Comparison of ENCODE assay signal across 15 cellular contexts in the genomic region with DNA sequence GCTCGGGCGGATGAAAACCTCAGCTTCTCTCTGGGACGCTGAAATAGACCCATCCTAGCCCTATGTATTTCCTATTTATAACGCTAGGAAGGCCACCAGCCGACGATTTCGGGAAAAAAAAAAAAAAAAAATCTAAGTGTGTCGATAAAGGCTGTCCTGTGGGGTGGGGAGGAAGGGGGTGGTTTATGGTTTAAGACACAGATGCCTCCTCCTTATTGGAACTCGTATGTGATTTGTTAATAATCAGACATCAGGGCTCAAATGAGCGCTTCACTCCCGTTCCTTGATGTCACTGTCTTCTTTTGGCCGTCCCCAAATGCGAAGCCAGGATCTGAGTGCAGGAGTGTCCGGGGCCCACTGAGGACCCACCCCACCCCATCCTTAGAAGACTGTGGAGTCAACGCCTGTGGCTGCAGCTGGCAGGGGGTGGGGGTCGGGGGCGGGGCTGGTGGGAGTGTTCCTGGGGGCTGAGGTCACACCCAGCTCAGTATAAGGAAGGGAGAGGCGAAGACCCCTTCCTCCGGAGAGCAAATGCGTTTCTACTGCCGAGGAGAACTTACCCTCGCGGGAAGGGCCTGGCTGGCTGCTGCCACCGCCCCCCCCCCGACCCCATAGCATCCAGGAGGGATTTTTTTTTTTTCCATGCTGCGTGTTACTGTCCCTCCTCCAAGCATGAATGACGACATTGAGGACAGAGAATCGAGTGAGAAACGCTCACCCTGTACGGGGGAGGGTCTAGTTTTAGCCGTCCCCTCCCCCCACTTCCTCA. TPM values are rescaled to one million over a fixed set of nuclear protein-coding genes. Genes with fewer than 3 reads are reported as not detected.
DNase-seq lines count a peak whose midpoint lies in the region; ATAC-seq, FAIRE-seq and TF ChIP-seq lines count a peak whose summit lies in the region.
"Had no signal": no experiment of that assay in that cellular context is flagged by ENCODE, and none has a peak within 500 bp of the region (broad histone marks: within the 10 kb centered on the region; RNA-seq: fewer than 3 reads in every experiment).

No MANE protein-coding gene starts in this region.

- ATAC-seq in body of pancreas, result no peak
- ATAC-seq: left ventricle myocardium superior had no signal

- no peaks in the 10 kb centered on the region; a peak in 1 of 7 replicates for H3K27me3 ChIP-seq in H1 (replicated peaks in 1 of 4; ENCODE audit: control insufficient read depth in 3 of 4, extremely low read depth in 1 of 4, insufficient read depth in 3 of 4, low read length in 3 of 4)
- peaks cover 43% of the 10 kb centered on the region for H3K27me3 ChIP-seq in smooth muscle cell (ENCODE audit: low read depth)
- peaks cover 0 to 24% of the 10 kb centered on the region in 2 donors for H3K27me3 ChIP-seq in body of pancreas

- no peak overlapping the region for H2BK20ac ChIP-seq in H1 (ENCODE audit: low read length)

- no peak overlapping the region for H2BK120ac ChIP-seq in H1 (replicated peaks; ENCODE audit: low read depth, low read length)

- H3K18ac ChIP-seq in H1 (ENCODE audit: extremely low read depth, low read length), result 0 out of 2 replicates have a peak overlapping the region, but pooled peaks have one; percentile 71

- POLR2A ChIA-PET in H1 (lab: Charles Lee; ENCODE audit: partially characterized antibody), result interaction anchor here (0.5 to 2.1 kb wide), 14 partner anchors 10 to 106 kb away, joined by 3 to 19 read pairs (median 5); partner anchors contain the start of genes DAPK3, EEF2, NMRK2 and ZFR2

- WGBS in H1 (ENCODE audit: extremely low coverage in 1 of 2, insufficient coverage in 1 of 2, insufficient read length in 1 of 2, insufficient replicate concordance in 2 of 2, low coverage in 1 of 2, low lambda C conversion rate in 2 of 2, missing lambda C conversion rate in 1 of 2), 2 experiments, result 3% methylated on average over 18 of the region's 31 CpGs; no CpG with 5 or more reads in 1 of the 2 experiments
- WGBS in smooth muscle cell (ENCODE audit: low lambda C conversion rate), result 5% methylated on average over 26 of the region's 31 CpGs
- WGBS in body of pancreas, 2 donors, result 3 to 5% methylated on average over 16 to 29 of the region's 31 CpGs

- H3K27ac ChIP-seq in H1 (ENCODE audit: low read depth, low read length) (no peak overlapping the region), smooth muscle cell (ENCODE audit: low read depth) (no peak overlapping the region), body of pancreas (no peak overlapping the region)
- H3K27ac ChIP-seq: SK-N-MC had no signal

- no peak overlapping the region for H2BK5ac ChIP-seq in H1 (ENCODE audit: low read depth, low read length)

- H4K91ac ChIP-seq in H1 (replicated peaks; ENCODE audit: insufficient read length, low read length), result no peak overlapping the region

- H3K23ac ChIP-seq in H1 (ENCODE audit: insufficient read length), result no peak overlapping the region

- H3K9me3 ChIP-seq in H1 (ENCODE audit: insufficient read depth in 2 of 2, low read depth in 1 of 2, low read length in 1 of 2), result no peaks in the 10 kb centered on the region
- no peaks in the 10 kb centered on the region for H3K9me3 ChIP-seq in smooth muscle cell (replicated peaks; ENCODE audit: low read depth)
- no peaks in the 10 kb centered on the region for H3K9me3 ChIP-seq in body of pancreas

- H3K4me2 ChIP-seq in H1 (ENCODE audit: insufficient read depth in 1 of 2, low read depth in 2 of 2, low read length in 2 of 2) (peak overlapping the region; percentile 96 to 99), smooth muscle cell (peak overlapping the region; percentile 61)

- intact Hi-C loops in body of pancreas (cut with DNase I), result no loop called here

- H3K4me3 ChIP-seq in H1 (ENCODE audit: extremely low read depth in 1 of 4, insufficient read depth in 2 of 4, low read depth in 3 of 4, low read length in 4 of 4) (peak overlapping the region; percentile 62 to 79 (median 75); a peak in 7 of 8 replicates), smooth muscle cell (no peak overlapping the region), body of pancreas (no peak overlapping the region)
- H3K4me3 ChIP-seq: SK-N-MC had no signal

- H3K23me2 ChIP-seq in H1 (ENCODE audit: low read depth, low read length), result peaks cover 9% of the 10 kb centered on the region; the same call in 1 of the 2 replicates

- H3K79me2 ChIP-seq in H1 (ENCODE audit: control insufficient read depth in 1 of 2, insufficient read depth in 2 of 2, low read length in 2 of 2), result peaks cover 0 to 2% of the 10 kb centered on the region in 2 experiments; a peak in 1 of 4 replicates
- no peaks in the 10 kb centered on the region for H3K79me2 ChIP-seq in smooth muscle cell (ENCODE audit: low read depth)

- no peaks in the 10 kb centered on the region for H3F3A ChIP-seq in smooth muscle cell (ENCODE audit: low read depth)

- no peak overlapping the region for H2BK15ac ChIP-seq in H1 (ENCODE audit: low read length)

- CTCF ChIA-PET in H1 (lab: Charles Lee; ENCODE audit: partially characterized antibody), result interaction anchor here (0.6 to 1.5 kb wide), 8 partner anchors 60 to 1674 kb away, joined by 3 to 7 read pairs (median 4); no protein-coding TSS in a partner anchor

- peak overlapping the region; percentile 59; the same call in 1 of the 2 replicates for H4K8ac ChIP-seq in H1 (ENCODE audit: extremely low read depth, insufficient read depth, low read length)

- no peak overlapping the region for H3K14ac ChIP-seq in H1 (ENCODE audit: insufficient read length)

- H2AK5ac ChIP-seq in H1 (ENCODE audit: low read depth, low read length), result no peak overlapping the region

- peak overlapping the region; percentile 39; the same call in 1 of the 2 replicates for H2BK12ac ChIP-seq in H1 (ENCODE audit: low read depth, low read length)

- H3K36me3 ChIP-seq in H1 (ENCODE audit: control insufficient read depth in 2 of 4, insufficient read depth in 4 of 4, low read length in 3 of 4) (peaks cover 2 to 8% (median 4%) of the 10 kb centered on the region in 4 experiments; a peak in 3 of 8 replicates), smooth muscle cell (ENCODE audit: low read depth) (no peaks in the 10 kb centered on the region), body of pancreas (replicated peaks in 1 of 2; ENCODE audit: insufficient read depth in 1 of 2, low read depth in 2 of 2) (no peaks in the 10 kb centered on the region)

- no peak overlapping the region for H3K4ac ChIP-seq in H1 (replicated peaks; ENCODE audit: insufficient read length, low read depth, low read length)

- H2AFZ ChIP-seq in H1 (ENCODE audit: low read length) (peak overlapping the region; percentile 42; the same call in 1 of the 2 replicates), smooth muscle cell (ENCODE audit: low read depth) (no peak overlapping the region)

- H3K9ac ChIP-seq in H1 (replicated peaks in 1 of 4; ENCODE audit: extremely low read depth in 1 of 4, low read depth in 3 of 4, low read length in 3 of 4), result peak overlapping the region in 3 of 4 experiments; percentile 29 to 71 (median 45); a peak in 5 of 7 replicates
- no peak overlapping the region for H3K9ac ChIP-seq in smooth muscle cell (ENCODE audit: low read depth)

- H4K20me1 ChIP-seq in H1 (replicated peaks in 1 of 2; ENCODE audit: control insufficient read depth in 1 of 2, insufficient read depth in 2 of 2, low read length in 2 of 2), result no peaks in the 10 kb centered on the region
- H4K20me1 ChIP-seq in smooth muscle cell (ENCODE audit: low read depth), result no peaks in the 10 kb centered on the region

- FAIRE-seq in H1 (lab: Jason Lieb, UNC), result no peak
- FAIRE-seq: colon, G401.6 had no signal

- H3K56ac ChIP-seq in H1 (replicated peaks; ENCODE audit: insufficient read length, low read depth, low read length), result no peak overlapping the region

- DNase-seq in NCI-H748 (lab: John Stamatoyannopoulos, UW; ENCODE audit: unreplicated experiment) (peak; percentile 65), NCI-H748 treated with DMSO at 0.1 percent for 48 hours (lab: John Stamatoyannopoulos, UW) (no peak), NCI-H2227 treated with DMSO at 0.1 percent for 48 hours (lab: John Stamatoyannopoulos, UW) (peak; percentile 7), H1 (ENCODE audit: low read depth in 1 of 2, low spot score in 2 of 2) (peak in 1 of 2 experiments; percentile 62), smooth muscle cell (lab: John Stamatoyannopoulos, UW; ENCODE audit: unreplicated experiment) (no peak), GOT3 (lab: John Stamatoyannopoulos, UW) (no peak), body of pancreas (no peak)
- DNase-seq in stimulated activated CD4-positive, alpha-beta T cell treated with anti-CD3 and anti-CD28 coated beads, Interleukin-1b, Interleukin-23, amount 100 ng/mL, for 48 hours, result no peak
- DNase-seq: activated CD4-positive, alpha-beta memory T cell treated with anti-CD3 and anti-CD28 coated beads, Interleukin-2, amount 10 ng/mL, durations not matched to agents 7 days and 5 days; activated naive CD4-positive, alpha-beta T cell treated with anti-CD3 and anti-CD28 coated beads, Interleukin-2, amount 50 U/mL, for 16 hours; left ventricle myocardium superior; stimulated activated CD4-positive, alpha-beta T cell treated with anti-CD3 and anti-CD28 coated beads, Interleukin-2, amount 100 ng/mL, for 48 hours had no signal

- H4K5ac ChIP-seq in H1 (ENCODE audit: insufficient read length, low read depth, low read length), result no peak overlapping the region

- H3K4me1 ChIP-seq in H1 (replicated peaks in 1 of 4; ENCODE audit: control insufficient read depth in 3 of 4, insufficient read depth in 4 of 4, low read length in 3 of 4) (peaks cover 0 to 4% (median 0%) of the 10 kb centered on the region in 4 experiments; a peak in 2 of 7 replicates), smooth muscle cell (ENCODE audit: low read depth) (peaks cover 3% of the 10 kb centered on the region), body of pancreas (no peaks in the 10 kb centered on the region)

- no peak for TF ChIP-seq CTCF in H1 (IDR thresholded peaks at IDR 0.05; ENCODE audit: control extremely low read depth in 1 of 3, insufficient read depth in 1 of 3, low read depth in 1 of 3, low read length in 3 of 3)
- no peak for TF ChIP-seq CTCF in smooth muscle cell (IDR thresholded peaks at IDR 0.05; ENCODE audit: borderline replicate concordance, insufficient read depth, poor library complexity, severe bottlenecking)
- no peak for TF ChIP-seq CTCF in body of pancreas (IDR thresholded peaks at IDR 0.05)

- TF ChIP-seq POLR2A in H1 (IDR thresholded peaks at IDR 0.05; ENCODE audit: control extremely low read depth in 1 of 2, low read depth in 2 of 2, low read length in 2 of 2) (no peak), body of pancreas (IDR thresholded peaks at IDR 0.05) (no peak)

- TF ChIP-seq RAD21 in H1 (IDR thresholded peaks at IDR 0.05 in 1 of 2, conservative IDR thresholded peaks at IDR 0.05 in 1 of 2; ENCODE audit: low read depth in 2 of 2, low read length in 2 of 2), result no peak

- TF ChIP-seq EP300 in H1 (IDR thresholded peaks at IDR 0.05; ENCODE audit: borderline replicate concordance in 1 of 2, low read depth in 2 of 2, low read length in 2 of 2), result no peak

- peaks cover 7% of the 10 kb centered on the region for H3K79me1 ChIP-seq in H1 (ENCODE audit: low read depth, low read length)

RNA-seq across cellular contexts. Expression of gene ATCAY, which starts 1.0 kb away (rescaled TPM):
- 31.6 and 33.8 TPM in 2 replicates for total RNA-seq in H1 (2021; fragmentation: NEBNext Ultra II Directional; extraction: Animal tissue kit (Norgen Biotek cat#: 25700))
- polyA plus RNA-seq in H1 (2011; rRNA removed) (24.4 and 31.6 TPM in 2 replicates), smooth muscle cell (0.28 and 1.1 TPM in 2 replicates)
- 26.5 TPM for polyA plus RNA-seq in H1 (2011; cell fraction: cytosol; rRNA removed)
- 34.4 TPM for polyA plus RNA-seq in H1 (2011; cell fraction: nucleus; rRNA removed)
- polyA plus RNA-seq in H1 (2012, experiment 1 of 2), result 28.1 to 33.8 TPM (median 30.3 TPM) in 4 replicates
- polyA plus RNA-seq in H1 (2012, experiment 2 of 2), result 27.7 TPM
- polyA plus RNA-seq in H1 (2013, experiment 1 of 2), result 26.2 TPM
- 27.0 TPM for polyA plus RNA-seq in H1 (2013, experiment 2 of 2)
- polyA minus RNA-seq in H1 (2011; rRNA and poly(A)+ RNA removed), result 26.5 and 34.8 TPM in 2 replicates
- 35.7 TPM for polyA minus RNA-seq in H1 (2011; cell fraction: cytosol; rRNA and poly(A)+ RNA removed)
- 29.4 TPM for polyA minus RNA-seq in H1 (2011; cell fraction: nucleus; rRNA and poly(A)+ RNA removed)
- total RNA-seq in smooth muscle cell (0.09 and 0.31 TPM in 2 replicates), body of pancreas (1 to 10 TPM in 1 of 2 donors, not detected in 1; 1.6 TPM)
- total RNA-seq: activated CD4-positive, alpha-beta memory T cell treated with anti-CD3 and anti-CD28 coated beads, Interleukin-2, amount 10 ng/mL, durations not matched to agents 7 days and 5 days; left ventricle myocardium superior had no signal

RNA-seq across cellular contexts. Expression of gene ZFR2, which starts 12.6 kb away (rescaled TPM):
- total RNA-seq in H1 (2021; fragmentation: NEBNext Ultra II Directional; extraction: Animal tissue kit (Norgen Biotek cat#: 25700)), result 14.5 TPM in 2 replicates
- polyA plus RNA-seq in H1 (2011; rRNA removed), result 28.4 and 42.5 TPM in 2 replicates
- 20.9 TPM for polyA plus RNA-seq in H1 (2011; cell fraction: cytosol; rRNA removed)
- polyA plus RNA-seq in H1 (2011; cell fraction: nucleus; rRNA removed), result 28.1 TPM
- polyA plus RNA-seq in H1 (2012, experiment 1 of 2), result 17.8 to 26.7 TPM (median 25.0 TPM) in 4 replicates
- 35.4 TPM for polyA plus RNA-seq in H1 (2012, experiment 2 of 2)
- polyA plus RNA-seq in H1 (2013, experiment 1 of 2), result 12.4 TPM
- 12.8 TPM for polyA plus RNA-seq in H1 (2013, experiment 2 of 2)
- 5.7 and 8.8 TPM in 2 replicates for polyA minus RNA-seq in H1 (2011; rRNA and poly(A)+ RNA removed)
- 12.0 TPM for polyA minus RNA-seq in H1 (2011; cell fraction: cytosol; rRNA and poly(A)+ RNA removed)
- polyA minus RNA-seq in H1 (2011; cell fraction: nucleus; rRNA and poly(A)+ RNA removed), result 13.1 TPM
- total RNA-seq in smooth muscle cell, result 0.54 and 1.4 TPM in 2 replicates
- 1.8 and 4.8 TPM in 2 replicates for polyA plus RNA-seq in smooth muscle cell
- not detected for total RNA-seq in body of pancreas
- total RNA-seq: left ventricle myocardium superior had no signal

RNA-seq across cellular contexts. Expression of gene NMRK2, which starts 51.4 kb away (rescaled TPM):
- 86.2 and 87.4 TPM in 2 replicates for total RNA-seq in H1 (2021; fragmentation: NEBNext Ultra II Directional; extraction: Animal tissue kit (Norgen Biotek cat#: 25700))
- polyA plus RNA-seq in H1 (2011; rRNA removed) (206 and 227 TPM in 2 replicates), smooth muscle cell (not detected in 2 replicates)
- 162 TPM for polyA plus RNA-seq in H1 (2011; cell fraction: cytosol; rRNA removed)
- polyA plus RNA-seq in H1 (2011; cell fraction: nucleus; rRNA removed), result 147 TPM
- polyA plus RNA-seq in H1 (2012, experiment 1 of 2), result 91.2 to 153 TPM (median 146 TPM) in 4 replicates
- polyA plus RNA-seq in H1 (2012, experiment 2 of 2), result 175 TPM
- polyA plus RNA-seq in H1 (2013, experiment 1 of 2), result 74.9 TPM
- 74.3 TPM for polyA plus RNA-seq in H1 (2013, experiment 2 of 2)
- 24.2 and 37.1 TPM in 2 replicates for polyA minus RNA-seq in H1 (2011; rRNA and poly(A)+ RNA removed)
- polyA minus RNA-seq in H1 (2011; cell fraction: cytosol; rRNA and poly(A)+ RNA removed), result 54.2 TPM
- polyA minus RNA-seq in H1 (2011; cell fraction: nucleus; rRNA and poly(A)+ RNA removed), result 39.7 TPM
- total RNA-seq in smooth muscle cell (not detected in 2 replicates), body of pancreas (not detected)
- total RNA-seq: activated CD4-positive, alpha-beta memory T cell treated with anti-CD3 and anti-CD28 coated beads, Interleukin-2, amount 10 ng/mL, durations not matched to agents 7 days and 5 days had no signal

Comparison
In these comparisons a context has a peak if more than half of its experiments do, and no peak if none do; other contexts are left out.
1. DNase-seq: peak in NCI-H748 (single experiment) and NCI-H2227 treated with DMSO at 0.1 percent for 48 hours (single experiment); none in NCI-H748 treated with DMSO at 0.1 percent for 48 hours (single experiment), smooth muscle cell (single experiment), GOT3 (single experiment), stimulated activated CD4-positive, alpha-beta T cell treated with anti-CD3 and anti-CD28 coated beads, Interleukin-1b, Interleukin-23, amount 100 ng/mL, for 48 hours (single experiment) and body of pancreas (0 of 4).
2. H3K4me3 ChIP-seq: peak in H1 (4 of 4); none in smooth muscle cell (single experiment) and body of pancreas (0 of 2).
3. RNA of gene ATCAY, which starts 1.0 kb away (total RNA-seq): 31.6 to 33.8 TPM in H1; 1.6 TPM in body of pancreas and 0.09 to 0.31 TPM in smooth muscle cell; every median in the first group is over 10 times any median in the second.
4. RNA of gene NMRK2, which starts 51.4 kb away (total RNA-seq): 86.2 to 87.4 TPM in H1; not detected in smooth muscle cell and not detected in body of pancreas; every median in the first group is over 10 times any median in the second.